Comparison of ENCODE assay signal across 31 cellular contexts in genomic region chr6:82131441-82131840, GRCh38.
"Had no signal": no experiment of that assay in that cellular context is flagged by ENCODE, and none has a peak within 500 bp of the region (broad histone marks: within the 10 kb centered on the region; RNA-seq: fewer than 3 reads in every experiment).

No MANE protein-coding gene starts in this region.

- FAIRE-seq: TTC549 had no signal

- H3K4me1 Mint-ChIP-seq: activated CD4-positive, alpha-beta T cell treated with anti-CD3 and anti-CD28 coated beads, Interleukin-2, amount 10 ng/mL, durations not matched to agents 7 days and 5 days; activated naive CD4-positive, alpha-beta T cell treated with anti-CD3 and anti-CD28 coated beads, Interleukin-2, amount 50 U/mL, for 24 hours; activated naive CD8-positive, alpha-beta T cell treated with anti-CD3 and anti-CD28 coated beads, Interleukin-2, amount 10 ng/mL, durations not matched to agents 7 days and 5 days; central memory CD8-positive, alpha-beta T cell had no signal

- H3K36me3 ChIP-seq: ascending aorta, cardiac muscle cell, SJCRH30 had no signal

- H3K4me3 Mint-ChIP-seq: activated CD4-positive, alpha-beta T cell treated with anti-CD3 and anti-CD28 coated beads, Interleukin-2, amount 10 ng/mL, durations not matched to agents 7 days and 5 days; activated CD8-positive, alpha-beta T cell treated with anti-CD3 and anti-CD28 coated beads, Interleukin-2, amount 10 ng/mL, durations not matched to agents 7 days and 5 days; activated naive CD4-positive, alpha-beta T cell treated with anti-CD3 and anti-CD28 coated beads, Interleukin-2, amount 50 U/mL, for 24 hours; activated naive CD8-positive, alpha-beta T cell treated with anti-CD3 and anti-CD28 coated beads, Interleukin-2, amount 10 ng/mL, durations not matched to agents 7 days and 5 days; activated T-cell treated with anti-CD3 and anti-CD28 coated beads, Interleukin-2, amount 50 U/mL, for 24 hours; central memory CD8-positive, alpha-beta T cell; T-helper 1 cell treated with Interleukin-12 subunit alpha and Interleukin-12 subunit beta and Interleukin-4 antibody, amounts not matched to agents 30 μg/mL and 1 μg/mL, for 36 hours; T-helper 2 cell treated with Interferon-gamma antibody and Interleukin-4, amounts not matched to agents 5 μg/mL and 100 μg/mL, for 36 hours had no signal

- H3K4me3 ChIP-seq: ascending aorta, cardiac muscle cell, SJCRH30, SK-N-MC had no signal

- H3K9me3 ChIP-seq: ascending aorta, SJCRH30 had no signal

- H3K9me3 Mint-ChIP-seq: activated CD4-positive, alpha-beta T cell treated with anti-CD3 and anti-CD28 coated beads, Interleukin-2, amount 10 ng/mL, durations not matched to agents 7 days and 5 days; activated T-helper 2 cell treated with anti-CD3 and anti-CD28 coated beads, Interferon-gamma antibody, Interleukin-2, Interleukin-4, amounts not matched to agents 10 μg/mL and 5 μg/mL and 100 μg/mL, durations not matched to agents 14 hours and 24 hours and 36 hours; T-helper 2 cell treated with Interferon-gamma antibody and Interleukin-4, amounts not matched to agents 5 μg/mL and 100 μg/mL, for 36 hours had no signal

- H3K36me3 Mint-ChIP-seq: activated naive CD8-positive, alpha-beta T cell treated with anti-CD3 and anti-CD28 coated beads, Interleukin-2, amount 10 ng/mL, durations not matched to agents 7 days and 5 days had no signal

- H3K4me1 ChIP-seq: ascending aorta, SJCRH30 had no signal

- DNase-seq: activated CD4-positive, alpha-beta T cell treated with anti-CD3 and anti-CD28 coated beads, Interleukin-2, amount 10 ng/mL, durations not matched to agents 7 days and 5 days; activated CD4-positive, alpha-beta T cell treated with anti-CD3 and anti-CD28 coated beads, Interleukin-2, amount 50 U/mL, for 48 hours; activated CD8-positive, alpha-beta T cell treated with anti-CD3 and anti-CD28 coated beads, Interleukin-2, amount 10 ng/mL, durations not matched to agents 7 days and 5 days; activated gamma-delta T cell; activated naive CD4-positive, alpha-beta T cell treated with Interleukin-2 at 50 U/mL for 16 hours; activated naive CD8-positive, alpha-beta T cell treated with anti-CD3 and anti-CD28 coated beads, Interleukin-2, amount 10 ng/mL, durations not matched to agents 7 days and 5 days; activated T-cell treated with anti-CD3 and anti-CD28 coated beads, Interleukin-2, amount 50 U/mL, for 24 hours; amygdala; Kasumi-1; KG1; MM.1S; MV-4-11; NCI-H1092; NCI-H1436 treated with DMSO at 0.1 percent for 48 hours; NCI-H1694 treated with DMSO at 0.1 percent for 48 hours; NCI-H2029; NCI-H345; NCI-H526 treated with DMSO at 0.1 percent for 48 hours; NCI-H774; SHP77; SJCRH30 had no signal

- H3K27me3 ChIP-seq: ascending aorta, cardiac muscle cell, SJCRH30 had no signal

- H3K27ac Mint-ChIP-seq: activated CD4-positive, alpha-beta T cell treated with anti-CD3 and anti-CD28 coated beads, Interleukin-2, amount 10 ng/mL, durations not matched to agents 7 days and 5 days; activated CD8-positive, alpha-beta T cell treated with anti-CD3 and anti-CD28 coated beads, Interleukin-2, amount 10 ng/mL, durations not matched to agents 7 days and 5 days; activated naive CD4-positive, alpha-beta T cell treated with anti-CD3 and anti-CD28 coated beads, Interleukin-2, amount 50 U/mL, for 24 hours; activated naive CD8-positive, alpha-beta T cell treated with anti-CD3 and anti-CD28 coated beads, Interleukin-2, amount 10 ng/mL, durations not matched to agents 7 days and 5 days; activated T-cell treated with anti-CD3 and anti-CD28 coated beads, Interleukin-2, amount 50 U/mL, for 24 hours; activated T-helper 2 cell treated with anti-CD3 and anti-CD28 coated beads, Interferon-gamma antibody, Interleukin-2, Interleukin-4, amounts not matched to agents 10 μg/mL and 5 μg/mL and 100 μg/mL, durations not matched to agents 14 hours and 24 hours and 36 hours; T-helper 1 cell treated with Interleukin-12 subunit alpha and Interleukin-12 subunit beta and Interleukin-4 antibody, amounts not matched to agents 30 μg/mL and 1 μg/mL, for 36 hours; T-helper 2 cell treated with Interferon-gamma antibody and Interleukin-4, amounts not matched to agents 5 μg/mL and 100 μg/mL, for 36 hours had no signal

- H3K27ac ChIP-seq: ascending aorta, cardiac muscle cell, SJCRH30, SK-N-MC had no signal

- ATAC-seq: activated CD8-positive, alpha-beta T cell treated with anti-CD3 and anti-CD28 coated beads, Interleukin-2, amount 10 ng/mL, durations not matched to agents 7 days and 5 days; Panc1 had no signal
